ENCODE assay signal across 27 cellular contexts in the genomic region with DNA sequence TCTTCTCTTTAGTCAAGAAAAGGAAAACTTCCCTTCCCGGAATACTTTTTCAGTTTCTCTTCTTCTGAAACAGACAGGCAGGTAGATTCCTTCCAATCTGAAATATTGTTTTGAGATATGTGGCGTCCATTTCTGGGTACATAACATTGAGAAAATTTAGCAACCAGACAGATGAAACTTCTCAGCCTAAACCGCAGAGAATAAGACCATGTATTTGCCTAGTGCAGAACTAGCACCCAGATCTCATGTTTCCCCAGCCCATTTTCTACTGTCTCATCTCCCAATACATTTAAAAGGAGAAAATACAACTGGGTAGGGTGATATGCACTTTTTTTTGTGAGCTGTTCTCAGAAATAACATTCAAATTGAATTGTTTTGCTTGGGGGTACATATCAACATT. TPM values are rescaled to one million over a fixed set of nuclear protein-coding genes. Genes with fewer than 3 reads are reported as not detected.
"Had no signal": no experiment of that assay in that cellular context is flagged by ENCODE, and none has a peak within 500 bp of the region (broad histone marks: within the 10 kb centered on the region; RNA-seq: fewer than 3 reads in every experiment).

No MANE protein-coding gene starts in this region.

- ATAC-seq: effector memory CD8-positive, alpha-beta T cell; esophagus mucosa; gastrocnemius medialis; heart right ventricle; left cardiac atrium; left lung; left ventricle myocardium superior; lower lobe of right lung; mucosa of descending colon had no signal

- H3K9me3 ChIP-seq: colonic mucosa, esophagus squamous epithelium, gastrocnemius medialis, heart right ventricle, left lung, lower lobe of right lung, mucosa of descending colon had no signal

- H3K4me1 ChIP-seq: colonic mucosa, esophagus squamous epithelium, gastrocnemius medialis, heart right ventricle, left lung, lower lobe of right lung had no signal

- H3K36me3 ChIP-seq: colonic mucosa, esophagus squamous epithelium, gastrocnemius medialis, heart right ventricle, left lung, lower lobe of right lung had no signal

- H3K4me3 ChIP-seq: colonic mucosa, esophagus squamous epithelium, left lung, lower lobe of right lung, mucosa of descending colon had no signal

- H3K27ac ChIP-seq: colonic mucosa, epithelial cell of prostate, esophagus squamous epithelium, gastrocnemius medialis, heart right ventricle, left lung, lower lobe of right lung had no signal

- DNase-seq: colonic mucosa; cortex of kidney; effector CD8-positive, alpha-beta T cell; effector memory CD8-positive, alpha-beta T cell; endodermal cell; erythroblast; esophagus squamous epithelium; foreskin fibroblast; foreskin melanocyte; gastrocnemius medialis; glutamatergic neuron; head of caudate nucleus; heart right ventricle; hippocampal formation; left cardiac atrium; left lung; left ventricle myocardium superior; lower lobe of right lung; mesenchymal stem cell; mucosa of descending colon had no signal

RNA-seq across cellular contexts. Expression of a gene that starts 6.4 kb away (rescaled TPM):
- total RNA-seq: dermis microvascular lymphatic vessel endothelial cell, endodermal cell, glomerular endothelial cell, lung microvascular endothelial cell, myocyte had no signal
- polyA plus RNA-seq: keratinocyte had no signal
